In the genomic region with DNA sequence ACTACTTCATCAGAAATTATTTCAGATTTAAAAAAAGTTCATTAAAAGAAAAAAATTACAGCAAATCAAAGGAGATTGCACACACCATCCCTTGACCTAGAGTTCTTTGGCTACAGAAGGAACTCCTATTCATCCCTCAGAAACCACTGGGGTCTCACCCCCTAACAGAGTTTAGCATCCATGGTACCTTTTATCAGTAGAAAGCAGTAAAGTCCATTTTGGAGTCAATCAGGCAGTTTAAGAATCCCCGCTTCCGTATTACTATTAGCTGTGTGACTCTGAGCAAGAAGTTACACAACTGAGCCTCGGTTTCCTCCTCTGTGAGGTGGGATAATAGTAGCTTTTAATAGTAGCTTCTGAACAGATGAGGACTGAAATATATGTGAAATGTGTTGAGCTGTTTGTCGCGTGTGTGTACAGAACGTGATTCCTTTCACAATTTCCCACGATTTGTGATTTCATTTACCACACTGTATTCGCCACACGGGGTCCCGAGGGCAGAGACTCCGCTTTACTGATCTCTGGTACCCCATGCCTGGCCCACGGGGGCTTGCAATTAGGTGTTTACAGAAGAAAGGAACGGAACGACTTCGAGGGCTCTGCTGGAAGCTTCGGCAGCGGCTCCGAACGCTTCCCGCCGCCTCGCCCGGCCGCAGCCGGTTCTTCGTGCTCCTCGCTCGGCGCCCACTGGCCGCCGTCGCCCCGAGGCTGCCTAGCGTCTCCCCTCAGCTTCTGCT, we compare ENCODE assay signal across 8 cellular contexts.
A peak's percentile ranks its signal among the peaks of the same experiment; 100 is the strongest.
DNase-seq lines count a peak whose midpoint lies in the region; ATAC-seq, FAIRE-seq and TF ChIP-seq lines count a peak whose summit lies in the region.

No MANE protein-coding gene starts in this region.

- intact Hi-C loops in dorsolateral prefrontal cortex (cut with DNase I): loop anchor here (2.0 to 5.0 kb wide), 5 partner anchors 42 to 138 kb away; partner anchors contain the start of genes EIF4G2 (in 2 of the 2) and ZBED5 (in 1 of the 2)

- no peak for ATAC-seq in GM21390 (IDR thresholded peaks at IDR 0.05; ENCODE audit: unreplicated experiment)
- no peak for ATAC-seq in HG03442 (IDR thresholded peaks at IDR 0.05; ENCODE audit: unreplicated experiment)

- no peaks in the 10 kb centered on the region for H3K9me3 ChIP-seq in SK-N-MC (ENCODE audit: low read depth, low read length)
- H3K9me3 ChIP-seq in mesodermal cell (ENCODE audit: control insufficient read depth, low read length): no peaks in the 10 kb centered on the region

- H3K4me3 ChIP-seq in SK-N-MC (peak overlapping the region; percentile 83), dorsolateral prefrontal cortex (peak overlapping the region; percentile 48 to 86 (median 75)), mesodermal cell (ENCODE audit: extremely low read depth, insufficient read depth, low read length, poor library complexity, severe bottlenecking) (peak overlapping the region; percentile 64)

- no peak for FAIRE-seq in urothelium cell line (lab: Jason Lieb, UNC)

- H3K36me3 ChIP-seq in SK-N-MC (ENCODE audit: insufficient read depth, low read length): no peaks in the 10 kb centered on the region
- H3K36me3 ChIP-seq in mesodermal cell (ENCODE audit: control insufficient read depth, insufficient read depth, low read length): no peaks in the 10 kb centered on the region

- H3K27ac ChIP-seq in SK-N-MC (0 out of 2 replicates have a peak overlapping the region, but pooled peaks have one; percentile 72), dorsolateral prefrontal cortex (peak overlapping the region in 58 of 59 donors; percentile 58 to 98 (median 92)), mesodermal cell (ENCODE audit: low read depth, low read length, severe bottlenecking) (peak overlapping the region; percentile 83)

- no peak for TF ChIP-seq CTCF in GM20000 (IDR thresholded peaks at IDR 0.05; ENCODE audit: extremely low read depth, missing control alignments)
- peak in 1 of 56 donors; percentile 6 for TF ChIP-seq CTCF in dorsolateral prefrontal cortex (IDR thresholded peaks at IDR 0.05 in 54 of 56, conservative IDR thresholded peaks at IDR 0.05 in 2 of 56; ENCODE audit: low read depth in 1 of 56, partially characterized antibody in 56 of 56)

- WGBS in mesodermal cell (ENCODE audit: insufficient coverage in 2 of 2), 2 experiments: 6 to 8% methylated on average over 28 of the region's 34 CpGs

- H3K4me1 ChIP-seq in mesodermal cell (ENCODE audit: control insufficient read depth, insufficient read depth, low read length, poor library complexity, severe bottlenecking): peaks cover 12% of the 10 kb centered on the region

- peak overlapping the region; percentile 79 for H3K9ac ChIP-seq in SK-N-MC (ENCODE audit: insufficient read length)

- DNase-seq in A172 (ENCODE audit: low spot score) (peak; percentile 21), GM20000 (ENCODE audit: low spot score) (peak; percentile 51), SK-N-MC (ENCODE audit: low read depth, low spot score) (no peak), dorsolateral prefrontal cortex (peak in 1 of 10 donors; percentile 25), urothelium cell line (ENCODE audit: low spot score) (peak; percentile 39)

- H3K27me3 ChIP-seq in dorsolateral prefrontal cortex: no peaks in the 10 kb centered on the region
